Comparison of ENCODE assay signal across 16 cellular contexts in genomic region chr3:109784852-109785631, GRCh38.
DNase-seq lines count a peak whose midpoint lies in the region; ATAC-seq and TF ChIP-seq lines count a peak whose summit lies in the region.
"Had no signal": no experiment of that assay in that cellular context is flagged by ENCODE, and none has a peak within 500 bp of the region (broad histone marks: within the 10 kb centered on the region; RNA-seq: fewer than 3 reads in every experiment).

No MANE protein-coding gene starts in this region.

- 48% methylated on average over 6 of the region's 6 CpGs for WGBS in SK-N-SH (ENCODE audit: low lambda C conversion rate)

- POLR2A ChIA-PET in SK-N-SH (lab: Yijun Ruan, JAX) = no interaction called here

- no peaks in the 10 kb centered on the region for H3K36me3 Mint-ChIP-seq in stimulated activated effector memory CD8-positive, alpha-beta T cell treated with anti-CD3 and anti-CD28 coated beads, Interleukin-12 subunit alpha, Interleukin-12 subunit beta, amount 100 ng/mL, for 72 hours
- no peaks in the 10 kb centered on the region for H3K36me3 Mint-ChIP-seq in CD14-positive monocyte
- H3K36me3 Mint-ChIP-seq in activated CD8-positive, alpha-beta memory T cell treated with anti-CD3 and anti-CD28 coated beads, Interleukin-2, amount 10 ng/mL, durations not matched to agents 7 days and 5 days = peaks cover 1% of the 10 kb centered on the region
- H3K36me3 Mint-ChIP-seq: IgD-negative memory B cell had no signal

- CTCF ChIA-PET in SK-N-SH (lab: Yijun Ruan, JAX) = no interaction called here
- CTCF ChIA-PET in activated CD8-positive, alpha-beta memory T cell treated with anti-CD3 and anti-CD28 coated beads, Interleukin-2, amount 10 ng/mL, durations not matched to agents 7 days and 5 days (lab: Charles Lee) = no interaction called here

- H3K4me1 Mint-ChIP-seq in stimulated activated effector memory CD8-positive, alpha-beta T cell treated with anti-CD3 and anti-CD28 coated beads, Interleukin-12 subunit alpha, Interleukin-12 subunit beta, amount 100 ng/mL, for 72 hours = peaks cover 13% of the 10 kb centered on the region
- no peaks in the 10 kb centered on the region for H3K4me1 Mint-ChIP-seq in CD14-positive monocyte
- H3K4me1 Mint-ChIP-seq in activated CD8-positive, alpha-beta memory T cell treated with anti-CD3 and anti-CD28 coated beads, Interleukin-2, amount 10 ng/mL, durations not matched to agents 7 days and 5 days = no peaks in the 10 kb centered on the region
- H3K4me1 Mint-ChIP-seq: B cell, GM23338, IgD-negative memory B cell had no signal

- no peak overlapping the region for H2AFZ ChIP-seq in SK-N-SH (ENCODE audit: low read depth)
- H2AFZ ChIP-seq: GM23338 had no signal

- H3K9ac ChIP-seq in SK-N-SH = no peak overlapping the region

- peak; percentile 37 for ATAC-seq in stimulated activated effector memory CD8-positive, alpha-beta T cell treated with anti-CD3 and anti-CD28 coated beads, Interleukin-12 subunit alpha, Interleukin-12 subunit beta, amount 100 ng/mL, for 72 hours
- ATAC-seq in GM19351 (IDR thresholded peaks at IDR 0.05; ENCODE audit: unreplicated experiment) = no peak
- ATAC-seq in activated CD8-positive, alpha-beta memory T cell treated with anti-CD3 and anti-CD28 coated beads, Interleukin-2, amount 10 ng/mL, durations not matched to agents 7 days and 5 days = no peak
- ATAC-seq: GM23338 had no signal

- peaks cover 7% of the 10 kb centered on the region for H3K9me3 Mint-ChIP-seq in stimulated activated effector memory CD8-positive, alpha-beta T cell treated with anti-CD3 and anti-CD28 coated beads, Interleukin-12 subunit alpha, Interleukin-12 subunit beta, amount 100 ng/mL, for 72 hours
- H3K9me3 Mint-ChIP-seq in CD14-positive monocyte = peaks cover 0 to 5% (median 2%) of the 10 kb centered on the region in 7 donors
- peaks cover 8% of the 10 kb centered on the region for H3K9me3 Mint-ChIP-seq in activated CD8-positive, alpha-beta memory T cell treated with anti-CD3 and anti-CD28 coated beads, Interleukin-2, amount 10 ng/mL, durations not matched to agents 7 days and 5 days (ENCODE audit: low read depth)

- no peaks in the 10 kb centered on the region for H3K27me3 ChIP-seq in SK-N-SH (ENCODE audit: insufficient read depth)

- H3K4me3 ChIP-seq in SK-N-SH (ENCODE audit: low read depth in 2 of 2, low read length in 1 of 2) = no peak overlapping the region
- H3K4me3 ChIP-seq: GM23338 had no signal

- H3F3A ChIP-seq in SK-N-SH (replicated peaks; ENCODE audit: insufficient read depth) = no peaks in the 10 kb centered on the region

- no peaks in the 10 kb centered on the region for H3K9me2 ChIP-seq in SK-N-SH

- TF ChIP-seq CTCF in SK-N-SH (IDR thresholded peaks at IDR 0.05) = no peak
- TF ChIP-seq CTCF in CD14-positive monocyte (IDR thresholded peaks at IDR 0.05) = no peak

- peaks cover 0 to 2% (median 0%) of the 10 kb centered on the region in 3 donors for H3K27me3 Mint-ChIP-seq in CD14-positive monocyte (ENCODE audit: low read depth in 3 of 3)
- no peaks in the 10 kb centered on the region for H3K27me3 Mint-ChIP-seq in activated CD8-positive, alpha-beta memory T cell treated with anti-CD3 and anti-CD28 coated beads, Interleukin-2, amount 10 ng/mL, durations not matched to agents 7 days and 5 days
- H3K27me3 Mint-ChIP-seq: B cell; CD4-positive, alpha-beta memory T cell; IgD-negative memory B cell had no signal

- H3K79me2 ChIP-seq in SK-N-SH (ENCODE audit: insufficient read depth) = no peaks in the 10 kb centered on the region

- no peaks in the 10 kb centered on the region for H3K9me3 ChIP-seq in SK-N-SH

- no peak overlapping the region for H3K4me2 ChIP-seq in SK-N-SH
- H3K4me2 ChIP-seq: GM23338 had no signal

- TF ChIP-seq RAD21 in SK-N-SH (IDR thresholded peaks at IDR 0.05; ENCODE audit: low read length) = no peak

- intact Hi-C loops in CD14-positive monocyte (cut with micrococcal nuclease) = no loop called here

- no peaks in the 10 kb centered on the region for H4K20me1 ChIP-seq in SK-N-SH (ENCODE audit: insufficient read depth)

- H3K36me3 ChIP-seq in SK-N-SH (replicated peaks in 1 of 2; ENCODE audit: control insufficient read depth in 1 of 2, insufficient read depth in 2 of 2, low read length in 1 of 2) = no peaks in the 10 kb centered on the region

- no peak overlapping the region for H3K4me3 Mint-ChIP-seq in stimulated activated effector memory CD8-positive, alpha-beta T cell treated with anti-CD3 and anti-CD28 coated beads, Interleukin-12 subunit alpha, Interleukin-12 subunit beta, amount 100 ng/mL, for 72 hours
- no peak overlapping the region for H3K4me3 Mint-ChIP-seq in CD14-positive monocyte
- H3K4me3 Mint-ChIP-seq in activated CD8-positive, alpha-beta memory T cell treated with anti-CD3 and anti-CD28 coated beads, Interleukin-2, amount 10 ng/mL, durations not matched to agents 7 days and 5 days = no peak overlapping the region
- H3K4me3 Mint-ChIP-seq: B cell; CD4-positive, alpha-beta memory T cell; GM23338; IgD-negative memory B cell had no signal

- peak overlapping the region in 1 of 2 experiments; percentile 78; a peak in 2 of 4 replicates for H3K27ac ChIP-seq in SK-N-SH (ENCODE audit: low read depth in 2 of 2, low read length in 1 of 2)

- peak in 1 of 2 experiments; percentile 80; a peak in 2 of 4 replicates for TF ChIP-seq EP300 in SK-N-SH (IDR thresholded peaks at IDR 0.05; ENCODE audit: borderline replicate concordance in 1 of 2, low read depth in 1 of 2, low read length in 1 of 2)

- no peak overlapping the region for H3K27ac Mint-ChIP-seq in stimulated activated effector memory CD8-positive, alpha-beta T cell treated with anti-CD3 and anti-CD28 coated beads, Interleukin-12 subunit alpha, Interleukin-12 subunit beta, amount 100 ng/mL, for 72 hours
- no peak overlapping the region for H3K27ac Mint-ChIP-seq in CD14-positive monocyte
- H3K27ac Mint-ChIP-seq in activated CD8-positive, alpha-beta memory T cell treated with anti-CD3 and anti-CD28 coated beads, Interleukin-2, amount 10 ng/mL, durations not matched to agents 7 days and 5 days = no peak overlapping the region
- H3K27ac Mint-ChIP-seq: B cell, GM23338, IgD-negative memory B cell had no signal

- peaks cover 0 to 7% of the 10 kb centered on the region in 2 experiments; a peak in 3 of 4 replicates for H3K4me1 ChIP-seq in SK-N-SH (ENCODE audit: control insufficient read depth in 1 of 2, insufficient read depth in 2 of 2, low read depth in 1 of 2, low read length in 1 of 2)

- DNase-seq in D341Med (ENCODE audit: low spot score) = peak; percentile 50
- peak; percentile 92 for DNase-seq in NCI-H524 treated with DMSO at 0.1 percent for 48 hours (lab: John Stamatoyannopoulos, UW)
- DNase-seq in SK-N-SH = no peak
- no peak for DNase-seq in stimulated activated effector memory CD8-positive, alpha-beta T cell treated with anti-CD3 and anti-CD28 coated beads, Interleukin-12 subunit alpha, Interleukin-12 subunit beta, amount 100 ng/mL, for 72 hours (ENCODE audit: low spot score in 2 of 2)
- DNase-seq in CD14-positive monocyte (ENCODE audit: low spot score) = no peak
- DNase-seq in activated CD8-positive, alpha-beta memory T cell treated with anti-CD3 and anti-CD28 coated beads, Interleukin-2, amount 10 ng/mL, durations not matched to agents 7 days and 5 days = no peak
- DNase-seq: ACHN; C1 segment of cervical spinal cord; CD4-positive, alpha-beta memory T cell; GF-D8; H7; KG1 had no signal

TF ChIP-seq in SK-N-SH, 30 proteins besides CTCF, POLR2A, EP300 and RAD21:
- TF ChIP-seq MXI1 (IDR thresholded peaks at IDR 0.05; ENCODE audit: low read depth, low read length) (no peak), PBX3 (IDR thresholded peaks at IDR 0.05) (0 out of 2 replicates have a peak, but pooled peaks have one; percentile 14), GATA2 (CRISPR knock-in tag; IDR thresholded peaks at IDR 0.05) (peak; percentile 39), TCF12 (IDR thresholded peaks at IDR 0.05) (peak; percentile 22; the same call in 1 of the 2 replicates)

Comparison
In these comparisons a context has a peak if more than half of its experiments do, and no peak if none do; other contexts are left out.
1. DNase-seq: peak in D341Med (single experiment) and NCI-H524 treated with DMSO at 0.1 percent for 48 hours (single experiment); none in SK-N-SH (single experiment), stimulated activated effector memory CD8-positive, alpha-beta T cell treated with anti-CD3 and anti-CD28 coated beads, Interleukin-12 subunit alpha, Interleukin-12 subunit beta, amount 100 ng/mL, for 72 hours (0 of 2), CD14-positive monocyte (single experiment) and activated CD8-positive, alpha-beta memory T cell treated with anti-CD3 and anti-CD28 coated beads, Interleukin-2, amount 10 ng/mL, durations not matched to agents 7 days and 5 days (single experiment).